20 cellular contexts compared by ENCODE assay signal in the genomic region with DNA sequence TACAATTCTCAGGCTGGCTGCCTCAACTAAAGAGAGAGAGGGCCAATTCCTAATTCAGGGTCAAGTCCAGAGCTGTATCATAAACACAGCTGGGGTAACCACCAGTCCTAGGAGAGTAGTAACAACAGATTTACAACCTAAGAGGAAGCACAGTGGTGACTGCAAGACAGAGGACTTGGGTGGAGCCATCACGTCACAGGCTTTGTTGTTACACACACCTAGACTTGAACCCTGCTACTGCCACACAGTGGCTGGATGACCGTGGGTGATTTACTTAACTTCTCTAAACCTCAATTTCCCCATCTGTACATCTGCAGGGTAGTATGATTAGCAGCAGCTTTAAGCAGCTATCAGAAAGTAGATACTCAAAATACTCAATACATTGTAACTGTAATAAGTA.
"Had no signal": no experiment of that assay in that cellular context is flagged by ENCODE, and none has a peak within 500 bp of the region (broad histone marks: within the 10 kb centered on the region; RNA-seq: fewer than 3 reads in every experiment).

No MANE protein-coding gene starts in this region.

- H3K27ac ChIP-seq: testis had no signal

- FAIRE-seq: astrocyte, frontal cortex, small intestine, TTC549 had no signal

- DNase-seq: activated naive CD4-positive, alpha-beta T cell; activated naive CD8-positive, alpha-beta T cell treated with anti-CD3 and anti-CD28 coated beads for 36 hours; activated T-cell treated with anti-CD3 and anti-CD28 coated beads, Interleukin-2, amount 50 U/mL, for 4 hours; central memory CD4-positive, alpha-beta T cell; effector memory CD4-positive, alpha-beta T cell; glutamatergic neuron; hippocampal formation; nucleus accumbens; posterior cingulate gyrus; small intestine; stimulated activated CD4-positive, alpha-beta T cell treated with anti-CD3 and anti-CD28 coated beads, Interleukin-15, amount 100 ng/mL, for 24 hours; stimulated activated CD8-positive, alpha-beta memory T cell treated with anti-CD3 and anti-CD28 coated beads, Interleukin-4, amount 100 ng/mL, for 48 hours; stimulated activated naive B cell treated with anti-CD40 and anti-IgM and Interleukin-4, amounts not matched to agents 10 μg/mL and 1 μg/mL and 100 μg/mL, for 72 hours; T-cell; testis had no signal

- H3K9me3 ChIP-seq: testis had no signal

- H3K4me3 ChIP-seq: testis had no signal

- H3K27me3 ChIP-seq: testis had no signal

- ATAC-seq: activated T-cell treated with anti-CD3 and anti-CD28 coated beads, Interleukin-2, amount 50 U/mL, for 4 hours; sciatic nerve; stimulated activated naive B cell treated with anti-CD40 and anti-IgM and Interleukin-4, amounts not matched to agents 10 μg/mL and 1 μg/mL and 100 μg/mL, for 72 hours; T-cell; WTC11 had no signal
